Comparison of ENCODE assay signal across 9 cellular contexts in the genomic region with DNA sequence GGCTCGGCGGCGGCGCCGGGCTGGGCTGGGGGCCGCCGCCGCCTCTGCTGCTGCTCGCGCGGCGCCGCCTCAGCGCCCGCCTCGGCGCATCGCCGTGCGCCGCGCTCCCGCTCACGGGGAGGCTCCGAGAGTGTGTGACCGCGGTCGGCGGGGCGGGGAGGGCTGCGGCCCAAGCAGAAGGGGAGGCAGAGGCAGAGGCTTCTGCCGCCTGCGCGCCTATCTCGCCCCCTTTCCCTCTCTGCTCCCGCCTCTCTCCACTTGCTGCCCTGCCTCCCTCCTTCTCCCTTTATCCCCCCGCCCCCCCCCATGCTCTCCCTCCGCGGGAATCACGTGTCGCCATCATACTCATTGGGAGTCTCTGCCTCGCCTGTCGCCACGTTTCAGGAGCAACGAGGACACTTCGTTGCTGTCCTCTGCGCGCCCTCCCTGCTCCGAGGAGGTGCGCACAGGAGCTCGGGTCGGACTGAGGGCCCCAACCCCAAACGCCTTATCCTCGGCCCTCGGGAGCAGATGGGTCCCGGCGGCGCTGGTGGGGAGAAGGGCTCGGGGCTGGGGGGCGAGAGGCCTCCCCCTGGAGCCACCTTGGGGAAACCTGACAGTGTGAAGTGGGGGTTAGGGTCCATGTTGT. TPM values are rescaled to one million over a fixed set of nuclear protein-coding genes. Genes with fewer than 3 reads are reported as not detected.
A peak's percentile ranks its signal among the peaks of the same experiment; 100 is the strongest.
DNase-seq lines count a peak whose midpoint lies in the region; ATAC-seq, FAIRE-seq and TF ChIP-seq lines count a peak whose summit lies in the region.
"Had no signal": no experiment of that assay in that cellular context is flagged by ENCODE, and none has a peak within 500 bp of the region (broad histone marks: within the 10 kb centered on the region; RNA-seq: fewer than 3 reads in every experiment).

A gene with protein sequence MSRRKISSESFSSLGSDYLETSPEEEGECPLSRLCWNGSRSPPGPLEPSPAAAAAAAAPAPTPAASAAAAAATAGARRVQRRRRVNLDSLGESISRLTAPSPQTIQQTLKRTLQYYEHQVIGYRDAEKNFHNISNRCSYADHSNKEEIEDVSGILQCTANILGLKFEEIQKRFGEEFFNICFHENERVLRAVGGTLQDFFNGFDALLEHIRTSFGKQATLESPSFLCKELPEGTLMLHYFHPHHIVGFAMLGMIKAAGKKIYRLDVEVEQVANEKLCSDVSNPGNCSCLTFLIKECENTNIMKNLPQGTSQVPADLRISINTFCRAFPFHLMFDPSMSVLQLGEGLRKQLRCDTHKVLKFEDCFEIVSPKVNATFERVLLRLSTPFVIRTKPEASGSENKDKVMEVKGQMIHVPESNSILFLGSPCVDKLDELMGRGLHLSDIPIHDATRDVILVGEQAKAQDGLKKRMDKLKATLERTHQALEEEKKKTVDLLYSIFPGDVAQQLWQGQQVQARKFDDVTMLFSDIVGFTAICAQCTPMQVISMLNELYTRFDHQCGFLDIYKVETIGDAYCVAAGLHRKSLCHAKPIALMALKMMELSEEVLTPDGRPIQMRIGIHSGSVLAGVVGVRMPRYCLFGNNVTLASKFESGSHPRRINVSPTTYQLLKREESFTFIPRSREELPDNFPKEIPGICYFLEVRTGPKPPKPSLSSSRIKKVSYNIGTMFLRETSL (minus strand): TSS at position 203 of the 628 bp plus-strand sequence. CDS start 421 bp downstream, outside the sequence.

- H3K4me1 ChIP-seq in astrocyte (ENCODE audit: insufficient read depth, low read length) (peaks cover 17% of the 10 kb centered on the region), iPS-15b (ENCODE audit: control insufficient read depth, insufficient read depth, low read length) (no peaks in the 10 kb centered on the region), spleen (peaks cover 0 to 25% (median 12%) of the 10 kb centered on the region in 6 donors)

- FAIRE-seq in astrocyte (lab: Jason Lieb, UNC), result no peak

- H3K27ac ChIP-seq in astrocyte (ENCODE audit: low read depth, low read length) (no peak within 1 kb of the TSS), spleen (peak within 1 kb of the TSS in 7 of 8 donors; percentile 51 to 75 (median 61))

- peaks cover 2% of the 10 kb centered on the region for H3K9me3 Mint-ChIP-seq in astrocyte (ENCODE audit: unreplicated experiment)

- peak within 1 kb of the TSS; percentile 87 for H3K27ac Mint-ChIP-seq in astrocyte (ENCODE audit: unreplicated experiment)

- H3K27me3 ChIP-seq in astrocyte (ENCODE audit: insufficient read depth, low read length) (no peaks in the 10 kb centered on the region), iPS-15b (ENCODE audit: control insufficient read depth, insufficient read depth, low read length) (peaks cover 28% of the 10 kb centered on the region), spleen (replicated peaks in 1 of 7) (peaks cover 0 to 55% (median 25%) of the 10 kb centered on the region in 7 donors)

- peaks cover 4% of the 10 kb centered on the region for H4K20me1 ChIP-seq in astrocyte (ENCODE audit: insufficient read depth, low read length)

- TF ChIP-seq CTCF in astrocyte (IDR thresholded peaks at IDR 0.05; ENCODE audit: insufficient read depth, low read depth, low read length) (no peak), spleen (IDR thresholded peaks at IDR 0.05 in 8 of 11, conservative IDR thresholded peaks at IDR 0.05 in 3 of 11) (no peak)

- H3K4me3 ChIP-seq in astrocyte (ENCODE audit: insufficient read depth, low read depth, low read length), result peak within 1 kb of the TSS; percentile 50
- peak within 1 kb of the TSS; percentile 56 for H3K4me3 ChIP-seq in iPS-15b (ENCODE audit: low read depth, low read length)
- H3K4me3 ChIP-seq in spleen, result peak within 1 kb of the TSS; percentile 13 to 67 (median 36)

- no peaks in the 10 kb centered on the region for H3K36me3 ChIP-seq in astrocyte (ENCODE audit: insufficient read depth, low read length)
- no peaks in the 10 kb centered on the region for H3K36me3 ChIP-seq in iPS-15b (ENCODE audit: control insufficient read depth, insufficient read depth, low read length)
- H3K36me3 ChIP-seq in spleen, result no peaks in the 10 kb centered on the region

- no peaks in the 10 kb centered on the region for H3K36me3 Mint-ChIP-seq in astrocyte (ENCODE audit: low read depth, unreplicated experiment)

- H3K4me1 Mint-ChIP-seq in astrocyte (ENCODE audit: low read depth, unreplicated experiment), result peaks cover 24% of the 10 kb centered on the region

- H3K4me2 ChIP-seq in astrocyte (ENCODE audit: low read length), result peak within 1 kb of the TSS; percentile 95

- peak; percentile 37 for ATAC-seq in GM21423 (IDR thresholded peaks at IDR 0.05; ENCODE audit: unreplicated experiment)

- peaks cover 6% of the 10 kb centered on the region for H3K27me3 Mint-ChIP-seq in astrocyte (ENCODE audit: low read depth, unreplicated experiment)

- H3K79me2 ChIP-seq in astrocyte (ENCODE audit: insufficient read depth, low read length), result no peaks in the 10 kb centered on the region

- intact Hi-C loops in spleen (cut with DNase I; ENCODE audit: low total_unique reads), result no loop called here

- TF ChIP-seq POLR2A in spleen (IDR thresholded peaks at IDR 0.05), result no peak

- H3K9me3 ChIP-seq in astrocyte (ENCODE audit: insufficient read depth, low read depth, low read length) (no peaks in the 10 kb centered on the region), iPS-15b (ENCODE audit: control insufficient read depth, insufficient read depth, low read length) (no peaks in the 10 kb centered on the region), spleen (no peaks in the 10 kb centered on the region)

- H2AFZ ChIP-seq in astrocyte (ENCODE audit: low read depth, low read length), result peak within 1 kb of the TSS; percentile 84

- H3K9ac ChIP-seq in astrocyte (ENCODE audit: low read length) (peak within 1 kb of the TSS; percentile 69), iPS-15b (ENCODE audit: low read depth, low read length) (peak within 1 kb of the TSS; percentile 39)

- H3K4me3 Mint-ChIP-seq in astrocyte (ENCODE audit: unreplicated experiment), result peak within 1 kb of the TSS; percentile 90

- DNase-seq in EL, result peak; percentile 36
- peak; percentile 45 for DNase-seq in HuH-7 (ENCODE audit: low spot score)
- peak; percentile 18 for DNase-seq in astrocyte (ENCODE audit: low read depth)
- DNase-seq in spleen, result peak; percentile 61
- DNase-seq in NOMO-1 treated with dmso at 0.1 percent for 144 hours (lab: John Stamatoyannopoulos, UW; ENCODE audit: unreplicated experiment), result no peak
- no peak for DNase-seq in stimulated activated CD4-positive, alpha-beta T cell treated with anti-CD3 and anti-CD28 coated beads, Interleukin-4, amount 100 ng/mL, for 4 hours

- WGBS in spleen, 5 donors, result 1 to 7% (median 2%) methylated on average over 21 to 60 of the region's 60 CpGs

RNA-seq across cellular contexts. Expression of the gene that starts here (rescaled TPM):
- total RNA-seq in astrocyte (17.8 and 18.1 TPM in 2 replicates), spleen (10 to 100 TPM in 6 of 7 donors, 1 to 10 TPM in 1; 9.4 to 64.0 (median 25.4) TPM)
- under 1 TPM; 0.32 to 0.99 (median 0.59) TPM for polyA plus RNA-seq in spleen
- total RNA-seq: T-helper 1 cell treated with Interleukin-12 subunit alpha and Interleukin-12 subunit beta and Interleukin-4 antibody, amounts not matched to agents 30 ng/mL and 1 ng/mL, for 36 hours had no signal

Comparison
In these comparisons a context has a peak if more than half of its experiments do, and no peak if none do; other contexts are left out.
1. DNase-seq: peak in EL (single experiment), HuH-7 (single experiment), astrocyte (single experiment) and spleen (single experiment); none in NOMO-1 treated with dmso at 0.1 percent for 144 hours (single experiment) and stimulated activated CD4-positive, alpha-beta T cell treated with anti-CD3 and anti-CD28 coated beads, Interleukin-4, amount 100 ng/mL, for 4 hours (0 of 2).
2. Peak in every context shown above with its lines, with median percentiles within 50 percentile points of each other: H3K4me3 ChIP-seq.